In genomic region chr22:26483043-26483438, GRCh38 we compare ENCODE assay signal across 1 cellular context.
TF ChIP-seq lines count a peak whose summit lies in the region.

No MANE protein-coding gene starts in this region.

TF ChIP-seq in H1, 55 proteins besides CTCF, POLR2A, EP300 and RAD21:
- no peak for TF ChIP-seq GABPA (IDR thresholded peaks at IDR 0.05; ENCODE audit: borderline replicate concordance, insufficient read depth, low read length)
- no peak for TF ChIP-seq CHD7 (IDR thresholded peaks at IDR 0.05; ENCODE audit: insufficient replicate concordance, low read length)
- no peak for TF ChIP-seq RFX5 (IDR thresholded peaks at IDR 0.05; ENCODE audit: borderline replicate concordance, low read depth, low read length)
- no peak for TF ChIP-seq RNF2 (IDR thresholded peaks at IDR 0.05; ENCODE audit: borderline replicate concordance, low read depth, low read length, missing control alignments, poor library complexity, severe bottlenecking)
- no peak for TF ChIP-seq NANOG (IDR thresholded peaks at IDR 0.05; ENCODE audit: insufficient read depth, low read depth, low read length, poor library complexity, severe bottlenecking)
- TF ChIP-seq CBX5 (IDR thresholded peaks at IDR 0.05; ENCODE audit: low read depth, low read length) = no peak
- TF ChIP-seq YY1 (IDR thresholded peaks at IDR 0.05; ENCODE audit: low read depth, low read length) = no peak
- no peak for TF ChIP-seq POU5F1 (IDR thresholded peaks at IDR 0.05; ENCODE audit: low read depth, low read length)
- no peak for TF ChIP-seq KDM5A (IDR thresholded peaks at IDR 0.05; ENCODE audit: low read length)
- no peak for TF ChIP-seq TCF12 (IDR thresholded peaks at IDR 0.05; ENCODE audit: low read depth, low read length)
- no peak for TF ChIP-seq EZH2 (IDR thresholded peaks at IDR 0.05; ENCODE audit: low read depth, low read length, severe bottlenecking)
